ENCODE assay signal across 9 cellular contexts in genomic region chr21:35503646-35504045, GRCh38.
DNase-seq lines count a peak whose midpoint lies in the region; ATAC-seq, FAIRE-seq and TF ChIP-seq lines count a peak whose summit lies in the region.
"Had no signal": no experiment of that assay in that cellular context is flagged by ENCODE, and none has a peak within 500 bp of the region (broad histone marks: within the 10 kb centered on the region; RNA-seq: fewer than 3 reads in every experiment).

No MANE protein-coding gene starts in this region.

- no peak overlapping the region for H3K23ac ChIP-seq in H1 (ENCODE audit: insufficient read length)

- H3K4me3 ChIP-seq in H1 (ENCODE audit: extremely low read depth in 1 of 4, insufficient read depth in 2 of 4, low read depth in 3 of 4, low read length in 4 of 4), result no peak overlapping the region
- no peak overlapping the region for H3K4me3 ChIP-seq in rectal smooth muscle tissue (ENCODE audit: low read length)

- no peak for FAIRE-seq in H1 (lab: Jason Lieb, UNC)

- peak; percentile 17 for DNase-seq in activated CD4-positive, alpha-beta T cell treated with anti-CD3 and anti-CD28 coated beads for 36 hours
- no peak for DNase-seq in activated CD4-positive, alpha-beta T cell treated with anti-CD3 and anti-CD28 coated beads for 48 hours
- DNase-seq in RPMI8226, result peak; percentile 19
- no peak for DNase-seq in H1 (ENCODE audit: low read depth in 1 of 2, low spot score in 2 of 2)
- DNase-seq in hippocampal formation (lab: John Stamatoyannopoulos, UW), result no peak
- DNase-seq in glutamatergic neuron, result no peak
- no peak for DNase-seq in effector memory CD8-positive, alpha-beta T cell
- DNase-seq: naive B cell had no signal

- ATAC-seq in activated CD4-positive, alpha-beta T cell treated with anti-CD3 and anti-CD28 coated beads for 36 hours, result peak; percentile 66
- no peak for ATAC-seq in effector memory CD8-positive, alpha-beta T cell (replicated peaks)

- H3K36me3 Mint-ChIP-seq in activated CD4-positive, alpha-beta T cell treated with anti-CD3 and anti-CD28 coated beads for 36 hours (ENCODE audit: low read depth), result no peaks in the 10 kb centered on the region
- H3K36me3 Mint-ChIP-seq in glutamatergic neuron (ENCODE audit: unreplicated experiment), result peaks cover 16% of the 10 kb centered on the region
- H3K36me3 Mint-ChIP-seq in effector memory CD8-positive, alpha-beta T cell (ENCODE audit: insufficient read depth), result no peaks in the 10 kb centered on the region

- no peak overlapping the region for H2BK120ac ChIP-seq in H1 (replicated peaks; ENCODE audit: low read depth, low read length)

- TF ChIP-seq EP300 in H1 (IDR thresholded peaks at IDR 0.05; ENCODE audit: borderline replicate concordance in 1 of 2, low read depth in 2 of 2, low read length in 2 of 2), result no peak

- no peak overlapping the region for H2BK12ac ChIP-seq in H1 (ENCODE audit: low read depth, low read length)

- H2BK20ac ChIP-seq in H1 (ENCODE audit: low read length), result no peak overlapping the region

- H2BK5ac ChIP-seq in H1 (ENCODE audit: low read depth, low read length), result no peak overlapping the region

- H3K79me2 ChIP-seq in H1 (ENCODE audit: control insufficient read depth in 1 of 2, insufficient read depth in 2 of 2, low read length in 2 of 2), result no peaks in the 10 kb centered on the region

- peaks cover 2% of the 10 kb centered on the region for H3K9me3 Mint-ChIP-seq in activated CD4-positive, alpha-beta T cell treated with anti-CD3 and anti-CD28 coated beads for 36 hours (ENCODE audit: low read depth)
- no peaks in the 10 kb centered on the region for H3K9me3 Mint-ChIP-seq in glutamatergic neuron (ENCODE audit: unreplicated experiment)
- no peaks in the 10 kb centered on the region for H3K9me3 Mint-ChIP-seq in effector memory CD8-positive, alpha-beta T cell

- intact Hi-C loops in activated CD4-positive, alpha-beta T cell treated with anti-CD3 and anti-CD28 coated beads for 36 hours (cut with DNase I, micrococcal nuclease), result no loop called here

- no peak for TF ChIP-seq RAD21 in H1 (IDR thresholded peaks at IDR 0.05 in 1 of 2, conservative IDR thresholded peaks at IDR 0.05 in 1 of 2; ENCODE audit: low read depth in 2 of 2, low read length in 2 of 2)

- H3K9ac ChIP-seq in H1 (replicated peaks in 1 of 4; ENCODE audit: extremely low read depth in 1 of 4, low read depth in 3 of 4, low read length in 3 of 4), result no peak overlapping the region
- no peak overlapping the region for H3K9ac ChIP-seq in rectal smooth muscle tissue (ENCODE audit: low read length)

- H3K56ac ChIP-seq in H1 (replicated peaks; ENCODE audit: insufficient read length, low read depth, low read length), result no peak overlapping the region

- H2BK15ac ChIP-seq in H1 (ENCODE audit: low read length), result no peak overlapping the region

- TF ChIP-seq CTCF in H1 (IDR thresholded peaks at IDR 0.05; ENCODE audit: control extremely low read depth in 1 of 3, insufficient read depth in 1 of 3, low read depth in 1 of 3, low read length in 3 of 3) (no peak), glutamatergic neuron (IDR thresholded peaks at IDR 0.05; ENCODE audit: partially characterized antibody, unreplicated experiment) (no peak)

- no peak for TF ChIP-seq POLR2A in H1 (IDR thresholded peaks at IDR 0.05; ENCODE audit: control extremely low read depth in 1 of 2, low read depth in 2 of 2, low read length in 2 of 2)

- no peak overlapping the region for H4K8ac ChIP-seq in H1 (ENCODE audit: extremely low read depth, insufficient read depth, low read length)

- H3K79me1 ChIP-seq in H1 (ENCODE audit: low read depth, low read length), result no peaks in the 10 kb centered on the region

- H3K4me3 Mint-ChIP-seq in activated CD4-positive, alpha-beta T cell treated with anti-CD3 and anti-CD28 coated beads for 36 hours, result peak overlapping the region; percentile 34
- no peak overlapping the region for H3K4me3 Mint-ChIP-seq in glutamatergic neuron (ENCODE audit: unreplicated experiment)
- H3K4me3 Mint-ChIP-seq in effector memory CD8-positive, alpha-beta T cell, result no peak overlapping the region

- peaks cover 8 to 29% (median 17%) of the 10 kb centered on the region in 4 experiments for H3K4me1 ChIP-seq in H1 (replicated peaks in 1 of 4; ENCODE audit: control insufficient read depth in 3 of 4, insufficient read depth in 4 of 4, low read length in 3 of 4)
- H3K4me1 ChIP-seq in rectal smooth muscle tissue (ENCODE audit: control insufficient read depth, insufficient read depth, low read length), result peaks cover 7% of the 10 kb centered on the region

- H4K5ac ChIP-seq in H1 (ENCODE audit: insufficient read length, low read depth, low read length), result no peak overlapping the region

- H2AFZ ChIP-seq in H1 (ENCODE audit: low read length), result 0 out of 2 replicates have a peak overlapping the region, but pooled peaks have one; percentile 39

- no peak overlapping the region for H3K18ac ChIP-seq in H1 (ENCODE audit: extremely low read depth, low read length)

- peak overlapping the region; percentile 56 for H3K27ac Mint-ChIP-seq in activated CD4-positive, alpha-beta T cell treated with anti-CD3 and anti-CD28 coated beads for 36 hours
- H3K27ac Mint-ChIP-seq in glutamatergic neuron (ENCODE audit: unreplicated experiment), result no peak overlapping the region
- H3K27ac Mint-ChIP-seq in effector memory CD8-positive, alpha-beta T cell, result no peak overlapping the region

- no peak overlapping the region for H4K91ac ChIP-seq in H1 (replicated peaks; ENCODE audit: insufficient read length, low read length)

- H4K20me1 ChIP-seq in H1 (replicated peaks in 1 of 2; ENCODE audit: control insufficient read depth in 1 of 2, insufficient read depth in 2 of 2, low read length in 2 of 2), result no peaks in the 10 kb centered on the region

- no peaks in the 10 kb centered on the region for H3K23me2 ChIP-seq in H1 (ENCODE audit: low read depth, low read length)

- H3K9me3 ChIP-seq in H1 (ENCODE audit: insufficient read depth in 2 of 2, low read depth in 1 of 2, low read length in 1 of 2), result no peaks in the 10 kb centered on the region

- no peak overlapping the region for H2AK5ac ChIP-seq in H1 (ENCODE audit: low read depth, low read length)

- POLR2A ChIA-PET in activated CD4-positive, alpha-beta T cell treated with anti-CD3 and anti-CD28 coated beads for 36 hours (lab: Charles Lee), result interaction anchor here (0.6 kb wide), 1 partner anchor 317 kb away, joined by 4 read pairs; no protein-coding TSS in a partner anchor
- POLR2A ChIA-PET in H1 (lab: Charles Lee; ENCODE audit: partially characterized antibody), result no interaction called here

- no peak overlapping the region for H3K4ac ChIP-seq in H1 (replicated peaks; ENCODE audit: insufficient read length, low read depth, low read length)

- no peak overlapping the region for H3K14ac ChIP-seq in H1 (ENCODE audit: insufficient read length)

- no peak overlapping the region for H3K27ac ChIP-seq in H1 (ENCODE audit: low read depth, low read length)
- H3K27ac ChIP-seq in rectal smooth muscle tissue (ENCODE audit: low read depth, low read length), result peak overlapping the region; percentile 36

- no peaks in the 10 kb centered on the region for H3K27me3 Mint-ChIP-seq in activated CD4-positive, alpha-beta T cell treated with anti-CD3 and anti-CD28 coated beads for 36 hours
- H3K27me3 Mint-ChIP-seq in glutamatergic neuron (ENCODE audit: unreplicated experiment), result no peaks in the 10 kb centered on the region
- H3K27me3 Mint-ChIP-seq in effector memory CD8-positive, alpha-beta T cell, result peaks cover 73 to 74% of the 10 kb centered on the region in 2 donors

- H3K4me2 ChIP-seq in H1 (ENCODE audit: insufficient read depth in 1 of 2, low read depth in 2 of 2, low read length in 2 of 2), result no peak overlapping the region

- peaks cover 36% of the 10 kb centered on the region for H3K4me1 Mint-ChIP-seq in activated CD4-positive, alpha-beta T cell treated with anti-CD3 and anti-CD28 coated beads for 36 hours
- peaks cover 9% of the 10 kb centered on the region for H3K4me1 Mint-ChIP-seq in glutamatergic neuron (ENCODE audit: low read depth, unreplicated experiment)
- H3K4me1 Mint-ChIP-seq in effector memory CD8-positive, alpha-beta T cell (ENCODE audit: low read depth in 2 of 2), result no peaks in the 10 kb centered on the region

- 59% methylated on average over 5 of the region's 5 CpGs; no CpG with 5 or more reads in 1 of the 2 experiments for WGBS in H1 (ENCODE audit: extremely low coverage in 1 of 2, insufficient coverage in 1 of 2, insufficient read length in 1 of 2, insufficient replicate concordance in 2 of 2, low coverage in 1 of 2, low lambda C conversion rate in 2 of 2, missing lambda C conversion rate in 1 of 2), 2 experiments

- no peaks in the 10 kb centered on the region for H3K27me3 ChIP-seq in H1 (replicated peaks in 1 of 4; ENCODE audit: control insufficient read depth in 3 of 4, extremely low read depth in 1 of 4, insufficient read depth in 3 of 4, low read length in 3 of 4)
- no peaks in the 10 kb centered on the region for H3K27me3 ChIP-seq in rectal smooth muscle tissue (ENCODE audit: control insufficient read depth, insufficient read depth, low read length)

- H3K36me3 ChIP-seq in H1 (ENCODE audit: control insufficient read depth in 2 of 4, insufficient read depth in 4 of 4, low read length in 3 of 4) (no peaks in the 10 kb centered on the region; a peak in 1 of 8 replicates), rectal smooth muscle tissue (ENCODE audit: control insufficient read depth, insufficient read depth, low read length) (no peaks in the 10 kb centered on the region)

- CTCF ChIA-PET in activated CD4-positive, alpha-beta T cell treated with anti-CD3 and anti-CD28 coated beads for 36 hours (lab: Charles Lee), result interaction anchor here (0.7 to 1.1 kb wide), 4 partner anchors 9 to 660 kb away, joined by 3 to 6 read pairs (median 4); no protein-coding TSS in a partner anchor
- CTCF ChIA-PET in H1 (lab: Charles Lee; ENCODE audit: partially characterized antibody), result interaction anchor here (1.1 kb wide), 1 partner anchor 430 kb away, joined by 4 read pairs; no protein-coding TSS in a partner anchor

TF ChIP-seq in H1, 55 proteins besides CTCF, POLR2A, EP300 and RAD21:
- TF ChIP-seq MAX (IDR thresholded peaks at IDR 0.05), result no peak
- TF ChIP-seq SP1 (IDR thresholded peaks at IDR 0.05; ENCODE audit: low read depth, low read length), result no peak
- no peak for TF ChIP-seq FOSL1 (IDR thresholded peaks at IDR 0.05; ENCODE audit: insufficient read depth, low read depth, low read length)
- no peak for TF ChIP-seq CTBP2 (IDR thresholded peaks at IDR 0.05; ENCODE audit: borderline replicate concordance, insufficient read depth, insufficient read length, low read length)
- no peak for TF ChIP-seq BCL11A (IDR thresholded peaks at IDR 0.05; ENCODE audit: low read depth in 2 of 2, low read length in 2 of 2)
- TF ChIP-seq TEAD4 (IDR thresholded peaks at IDR 0.05; ENCODE audit: low read depth, low read length), result no peak

Comparison
In these comparisons a context has a peak if more than half of its experiments do, and no peak if none do; other contexts are left out.
1. DNase-seq: peak in activated CD4-positive, alpha-beta T cell treated with anti-CD3 and anti-CD28 coated beads for 36 hours (single experiment) and RPMI8226 (single experiment); none in activated CD4-positive, alpha-beta T cell treated with anti-CD3 and anti-CD28 coated beads for 48 hours (single experiment), H1 (0 of 2), hippocampal formation (0 of 2), glutamatergic neuron (single experiment) and effector memory CD8-positive, alpha-beta T cell (0 of 3).